Comparison of ENCODE assay signal across 14 cellular contexts in the genomic region with DNA sequence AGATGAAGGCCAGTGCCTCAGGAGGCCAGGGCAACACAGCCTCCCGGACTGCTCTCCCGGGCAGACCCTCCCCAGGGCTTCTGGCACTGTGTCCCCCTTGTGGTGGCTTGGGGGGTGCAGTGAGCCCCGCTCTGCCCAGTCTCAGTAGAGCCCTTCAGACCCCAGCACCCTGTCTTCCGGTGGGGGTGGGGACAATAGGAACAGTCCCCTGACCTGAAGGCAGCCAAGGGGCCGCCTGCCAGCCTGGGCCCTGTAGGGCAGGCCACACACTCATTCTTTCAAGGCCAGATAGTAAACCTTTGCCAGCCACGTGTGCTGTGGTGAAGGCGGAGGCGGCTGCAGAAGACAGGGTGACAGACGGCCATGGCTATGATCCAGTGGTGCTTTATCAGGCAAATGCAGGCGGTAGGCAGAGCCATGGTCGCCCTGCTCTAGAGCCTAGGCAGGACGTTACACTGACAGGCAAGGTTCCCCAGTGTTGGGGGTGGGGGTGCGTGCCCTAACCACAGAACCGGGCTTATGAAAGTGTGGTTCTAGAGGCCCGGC. TPM values are rescaled to one million over a fixed set of nuclear protein-coding genes. Genes with fewer than 3 reads are reported as not detected.
DNase-seq lines count a peak whose midpoint lies in the region; ATAC-seq and TF ChIP-seq lines count a peak whose summit lies in the region.
"Had no signal": no experiment of that assay in that cellular context is flagged by ENCODE, and none has a peak within 500 bp of the region (broad histone marks: within the 10 kb centered on the region; RNA-seq: fewer than 3 reads in every experiment).

No MANE protein-coding gene starts in this region.

- no peaks in the 10 kb centered on the region for H3K4me1 ChIP-seq in naive thymus-derived CD4-positive, alpha-beta T cell (ENCODE audit: control insufficient read depth in 2 of 2, insufficient read depth in 2 of 2, low read length in 2 of 2)

- H3K27me3 Mint-ChIP-seq in naive thymus-derived CD4-positive, alpha-beta T cell = no peaks in the 10 kb centered on the region
- H3K27me3 Mint-ChIP-seq: activated naive CD8-positive, alpha-beta T cell had no signal

- no peaks in the 10 kb centered on the region for H3K9me3 Mint-ChIP-seq in naive thymus-derived CD4-positive, alpha-beta T cell

- peak; percentile 21 for ATAC-seq in naive thymus-derived CD4-positive, alpha-beta T cell
- ATAC-seq in HG02938 (IDR thresholded peaks at IDR 0.05; ENCODE audit: unreplicated experiment) = no peak
- ATAC-seq: PC-3 had no signal

- no peak overlapping the region for H3K27ac ChIP-seq in naive thymus-derived CD4-positive, alpha-beta T cell (ENCODE audit: low read depth, low read length)

- H3K4me3 ChIP-seq in BJ (ENCODE audit: low read depth, low read length) = no peak overlapping the region
- H3K4me3 ChIP-seq in epithelial cell of esophagus (ENCODE audit: low read length) = no peak overlapping the region
- no peak overlapping the region for H3K4me3 ChIP-seq in naive thymus-derived CD4-positive, alpha-beta T cell (ENCODE audit: low read length)
- H3K4me3 ChIP-seq: lung had no signal

- no peak overlapping the region for H3K27ac Mint-ChIP-seq in naive thymus-derived CD4-positive, alpha-beta T cell
- H3K27ac Mint-ChIP-seq: activated naive CD8-positive, alpha-beta T cell had no signal

- H3K4me1 Mint-ChIP-seq in naive thymus-derived CD4-positive, alpha-beta T cell = peaks cover 0 to 7% (median 0%) of the 10 kb centered on the region in 7 donors

- peaks cover 34% of the 10 kb centered on the region for H3K36me3 ChIP-seq in BJ (ENCODE audit: control insufficient read depth, insufficient read depth, low read length)
- peaks cover 0 to 62% (median 0%) of the 10 kb centered on the region in 3 experiments for H3K36me3 ChIP-seq in naive thymus-derived CD4-positive, alpha-beta T cell (ENCODE audit: control insufficient read depth in 2 of 3, insufficient read depth in 3 of 3, low read length in 3 of 3)

- H3K4me3 Mint-ChIP-seq in naive thymus-derived CD4-positive, alpha-beta T cell = no peak overlapping the region
- H3K4me3 Mint-ChIP-seq: activated naive CD8-positive, alpha-beta T cell had no signal

- TF ChIP-seq CTCF in BJ (IDR thresholded peaks at IDR 0.05; ENCODE audit: insufficient read depth, low read depth, low read length) (peak; percentile 26; the same call in 1 of the 2 replicates), epithelial cell of esophagus (IDR thresholded peaks at IDR 0.05; ENCODE audit: insufficient read depth, low read depth, low read length, missing control alignments) (peak; percentile 9)

- POLR2A ChIA-PET in BJ (lab: Charles Lee) = no interaction called here
- POLR2A ChIA-PET in naive thymus-derived CD4-positive, alpha-beta T cell (lab: Charles Lee) = no interaction called here

- intact Hi-C loops in naive thymus-derived CD4-positive, alpha-beta T cell (cut with micrococcal nuclease) = no loop called here

- peaks cover 0 to 16% (median 4%) of the 10 kb centered on the region in 5 donors for H3K36me3 Mint-ChIP-seq in naive thymus-derived CD4-positive, alpha-beta T cell
- H3K36me3 Mint-ChIP-seq: activated naive CD8-positive, alpha-beta T cell had no signal

- no peaks in the 10 kb centered on the region for H3K27me3 ChIP-seq in BJ (ENCODE audit: control insufficient read depth, insufficient read depth, low read length)
- no peaks in the 10 kb centered on the region for H3K27me3 ChIP-seq in naive thymus-derived CD4-positive, alpha-beta T cell (ENCODE audit: control insufficient read depth in 2 of 2, insufficient read depth in 2 of 2, low read length in 2 of 2)

- CTCF ChIA-PET in BJ (lab: Yijun Ruan, JAX) = no interaction called here
- CTCF ChIA-PET in naive thymus-derived CD4-positive, alpha-beta T cell (lab: Charles Lee) = no interaction called here

- no peaks in the 10 kb centered on the region for H3K9me3 ChIP-seq in naive thymus-derived CD4-positive, alpha-beta T cell (ENCODE audit: control insufficient read depth in 2 of 3, low read length in 3 of 3)

- no peak for DNase-seq in BJ (ENCODE audit: low read depth)
- DNase-seq in OCI-M1 (lab: John Stamatoyannopoulos, UW) = peak; percentile 92
- DNase-seq in epithelial cell of esophagus (ENCODE audit: low read depth) = no peak
- DNase-seq in naive thymus-derived CD4-positive, alpha-beta T cell = no peak
- DNase-seq in glomerular visceral epithelial cell (ENCODE audit: extremely low spot score) = no peak
- DNase-seq in DMS153 treated with DMSO at 0.1 percent for 48 hours (lab: John Stamatoyannopoulos, UW; ENCODE audit: unreplicated experiment) = no peak
- no peak for DNase-seq in NCI-H446 (lab: John Stamatoyannopoulos, UW)
- DNase-seq: activated CD8-positive, alpha-beta memory T cell treated with anti-CD3 and anti-CD28 coated beads for 24 hours; occipital lobe; PC-3; T-helper 1 cell had no signal

RNA-seq across cellular contexts. Expression of gene ZFYVE21, which starts 15.0 kb away (rescaled TPM):
- 77.6 and 84.0 TPM in 2 replicates for polyA plus RNA-seq in BJ (2011; rRNA removed)
- 19.3 and 26.3 TPM in 2 replicates for polyA minus RNA-seq in BJ (2011; rRNA and poly(A)+ RNA removed)
- total RNA-seq in naive thymus-derived CD4-positive, alpha-beta T cell = 10 to 100 TPM in 4 of 5 experiments, 1 to 10 TPM in 1; 5.8 to 19.0 (median 16.8) TPM
- 10 to 100 TPM in 1 of 2 donors, 1 to 10 TPM in 1; 8.9 to 15.6 TPM for polyA plus RNA-seq in naive thymus-derived CD4-positive, alpha-beta T cell

RNA-seq across cellular contexts. Expression of gene XRCC3, which starts 15.3 kb away (rescaled TPM):
- 4.2 and 5.6 TPM in 2 replicates for polyA plus RNA-seq in BJ (2011; rRNA removed)
- polyA minus RNA-seq in BJ (2011; rRNA and poly(A)+ RNA removed) = 2.4 and 2.7 TPM in 2 replicates
- total RNA-seq in naive thymus-derived CD4-positive, alpha-beta T cell = 10 to 100 TPM in 4 of 5 experiments, 1 to 10 TPM in 1; 9.3 to 38.9 (median 15.9) TPM
- polyA plus RNA-seq in naive thymus-derived CD4-positive, alpha-beta T cell = 1 to 10 TPM; 5.1 to 5.7 TPM
